8 cellular contexts compared by ENCODE assay signal in the genomic region with DNA sequence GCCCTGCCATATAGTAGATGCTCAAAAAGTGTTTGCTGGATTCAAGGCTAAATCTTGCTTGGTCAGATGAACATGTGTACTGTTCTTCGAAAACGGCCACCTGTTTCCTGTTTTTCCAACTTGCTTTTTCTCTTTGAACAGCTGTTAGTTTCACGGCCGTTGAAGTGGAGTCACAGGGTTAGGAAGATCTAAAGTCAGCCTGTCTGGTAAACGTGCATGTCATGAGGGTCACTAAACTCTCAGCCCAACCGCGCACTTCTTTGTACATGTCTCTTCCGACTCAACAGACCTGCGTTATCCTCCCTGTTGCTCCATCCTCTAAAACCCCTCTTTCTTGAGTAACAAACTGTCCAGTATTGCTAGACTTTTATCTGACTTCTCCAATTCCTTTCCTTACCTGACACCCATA.
DNase-seq lines count a peak whose midpoint lies in the region; ATAC-seq and TF ChIP-seq lines count a peak whose summit lies in the region.

No MANE protein-coding gene starts in this region.

- H3K36me3 Mint-ChIP-seq in naive thymus-derived CD4-positive, alpha-beta T cell: peaks cover 0 to 23% (median 0%) of the 10 kb centered on the region in 5 donors
- no peaks in the 10 kb centered on the region for H3K36me3 Mint-ChIP-seq in CD14-positive monocyte
- no peaks in the 10 kb centered on the region for H3K36me3 Mint-ChIP-seq in neural progenitor cell

- no peak overlapping the region for H2AFZ ChIP-seq in neural progenitor cell (replicated peaks)

- peak; percentile 49 to 86 for DNase-seq in NCI-H524 (lab: John Stamatoyannopoulos, UW)
- DNase-seq in naive thymus-derived CD4-positive, alpha-beta T cell: no peak
- no peak for DNase-seq in CD14-positive monocyte (ENCODE audit: low spot score)
- no peak for DNase-seq in activated naive CD4-positive, alpha-beta T cell treated with Interleukin-2 at 50 U/mL for 16 hours
- DNase-seq in neural progenitor cell (ENCODE audit: low spot score): no peak
- DNase-seq in COR-L47 (lab: John Stamatoyannopoulos, UW): no peak

- intact Hi-C loops in naive thymus-derived CD4-positive, alpha-beta T cell (cut with micrococcal nuclease): no loop called here
- intact Hi-C loops in CD14-positive monocyte (cut with micrococcal nuclease): no loop called here

- ATAC-seq in GM18907 (IDR thresholded peaks at IDR 0.05; ENCODE audit: unreplicated experiment) (peak; percentile 44), HG02571 (IDR thresholded peaks at IDR 0.05; ENCODE audit: unreplicated experiment) (peak; percentile 69)
- peak; percentile 54 for ATAC-seq in naive thymus-derived CD4-positive, alpha-beta T cell

- H3K4me2 ChIP-seq in neural progenitor cell: no peak overlapping the region

- TF ChIP-seq CTCF in CD14-positive monocyte (IDR thresholded peaks at IDR 0.05): no peak
- TF ChIP-seq CTCF in neural progenitor cell (IDR thresholded peaks at IDR 0.05): no peak

- no peaks in the 10 kb centered on the region for H4K20me1 ChIP-seq in neural progenitor cell (ENCODE audit: low read depth)

- H3K4me1 Mint-ChIP-seq in naive thymus-derived CD4-positive, alpha-beta T cell: peaks cover 0 to 41% (median 0%) of the 10 kb centered on the region in 7 donors
- H3K4me1 Mint-ChIP-seq in CD14-positive monocyte (peaks cover 47% of the 10 kb centered on the region), neural progenitor cell (peaks cover 15% of the 10 kb centered on the region)

- peak overlapping the region in 1 of 9 donors; percentile 61 for H3K27ac Mint-ChIP-seq in naive thymus-derived CD4-positive, alpha-beta T cell
- H3K27ac Mint-ChIP-seq in CD14-positive monocyte (peak overlapping the region in 2 of 7 donors; percentile 51 to 75), neural progenitor cell (no peak overlapping the region)

- CTCF ChIA-PET in naive thymus-derived CD4-positive, alpha-beta T cell (lab: Charles Lee): interaction anchor here (0.5 kb wide), 1 partner anchor 290 kb away, joined by 3 read pairs; no protein-coding TSS in a partner anchor

- H3F3A ChIP-seq in neural progenitor cell (ENCODE audit: low read depth): no peaks in the 10 kb centered on the region

- H3K36me3 ChIP-seq in naive thymus-derived CD4-positive, alpha-beta T cell (ENCODE audit: control insufficient read depth in 2 of 3, insufficient read depth in 3 of 3, low read length in 3 of 3): no peaks in the 10 kb centered on the region
- H3K36me3 ChIP-seq in neural progenitor cell: no peaks in the 10 kb centered on the region

- POLR2A ChIA-PET in naive thymus-derived CD4-positive, alpha-beta T cell (lab: Charles Lee): no interaction called here

- no peak overlapping the region for H3K4me3 ChIP-seq in naive thymus-derived CD4-positive, alpha-beta T cell (ENCODE audit: low read length)
- no peak overlapping the region for H3K4me3 ChIP-seq in neural progenitor cell

- H3K9me3 Mint-ChIP-seq in naive thymus-derived CD4-positive, alpha-beta T cell: peaks cover 0 to 14% (median 0%) of the 10 kb centered on the region in 11 donors
- H3K9me3 Mint-ChIP-seq in CD14-positive monocyte (peaks cover 2 to 11% (median 5%) of the 10 kb centered on the region in 7 donors), neural progenitor cell (peaks cover 8% of the 10 kb centered on the region)

- no peaks in the 10 kb centered on the region for H3K79me2 ChIP-seq in neural progenitor cell (ENCODE audit: low read depth)

- peaks cover 0 to 6% (median 0%) of the 10 kb centered on the region in 5 donors for H3K27me3 Mint-ChIP-seq in naive thymus-derived CD4-positive, alpha-beta T cell
- peaks cover 2 to 4% (median 2%) of the 10 kb centered on the region in 3 donors for H3K27me3 Mint-ChIP-seq in CD14-positive monocyte (ENCODE audit: low read depth in 3 of 3)
- no peaks in the 10 kb centered on the region for H3K27me3 Mint-ChIP-seq in neural progenitor cell (ENCODE audit: insufficient read depth, low read depth)

- H3K9ac ChIP-seq in neural progenitor cell: no peak overlapping the region

- H3K4me1 ChIP-seq in naive thymus-derived CD4-positive, alpha-beta T cell (ENCODE audit: control insufficient read depth in 2 of 2, insufficient read depth in 2 of 2, low read length in 2 of 2): no peaks in the 10 kb centered on the region
- H3K4me1 ChIP-seq in neural progenitor cell: no peaks in the 10 kb centered on the region

- H3K27ac ChIP-seq in naive thymus-derived CD4-positive, alpha-beta T cell (ENCODE audit: low read depth, low read length): no peak overlapping the region
- no peak overlapping the region for H3K27ac ChIP-seq in neural progenitor cell

- peak overlapping the region in 1 of 10 donors; percentile 59 for H3K4me3 Mint-ChIP-seq in naive thymus-derived CD4-positive, alpha-beta T cell
- peak overlapping the region in 1 of 2 donors; percentile 40 for H3K4me3 Mint-ChIP-seq in CD14-positive monocyte
- no peak overlapping the region for H3K4me3 Mint-ChIP-seq in neural progenitor cell

- no peaks in the 10 kb centered on the region for H3K27me3 ChIP-seq in naive thymus-derived CD4-positive, alpha-beta T cell (ENCODE audit: control insufficient read depth in 2 of 2, insufficient read depth in 2 of 2, low read length in 2 of 2)
- H3K27me3 ChIP-seq in neural progenitor cell: no peaks in the 10 kb centered on the region

- no peaks in the 10 kb centered on the region for H3K9me3 ChIP-seq in naive thymus-derived CD4-positive, alpha-beta T cell (ENCODE audit: control insufficient read depth in 2 of 3, low read length in 3 of 3)
- H3K9me3 ChIP-seq in neural progenitor cell (ENCODE audit: low read depth): no peaks in the 10 kb centered on the region

Comparison
In these comparisons a context has a peak if more than half of its experiments do, and no peak if none do; other contexts are left out.
1. DNase-seq: peak in NCI-H524 (2 of 2); none in naive thymus-derived CD4-positive, alpha-beta T cell (0 of 9), CD14-positive monocyte (single experiment), activated naive CD4-positive, alpha-beta T cell treated with Interleukin-2 at 50 U/mL for 16 hours (single experiment), neural progenitor cell (single experiment) and COR-L47 (single experiment).
2. Peak in every context shown above with its lines, with median percentiles within 50 percentile points of each other: ATAC-seq.